8 cellular contexts compared by ENCODE assay signal in the genomic region with DNA sequence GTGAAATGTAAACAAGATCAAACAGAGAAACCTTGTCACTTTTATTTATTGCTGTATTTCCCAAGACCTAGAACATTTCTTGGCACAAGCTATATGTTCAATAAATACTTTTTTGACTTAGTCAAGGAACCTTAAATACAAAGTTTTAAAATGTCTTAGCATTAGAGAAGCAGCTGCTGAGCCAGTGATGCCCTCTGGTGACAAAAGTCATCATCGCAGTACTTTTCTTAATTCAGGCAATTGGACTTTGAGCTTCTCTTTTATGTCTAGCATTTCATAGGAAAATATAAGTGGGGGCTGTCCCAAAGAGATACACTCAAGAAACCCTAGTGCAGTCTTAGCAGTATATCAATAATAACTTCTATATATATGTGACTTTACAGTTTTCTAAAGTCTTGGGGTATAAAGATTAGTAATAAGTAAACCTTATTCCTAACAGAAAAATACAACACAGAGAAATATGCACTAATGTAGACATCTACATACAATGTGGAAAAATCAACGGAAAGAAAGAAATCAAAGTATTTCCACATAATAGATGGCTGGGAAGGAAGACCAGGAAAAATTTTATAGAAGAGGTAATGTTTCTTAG.
DNase-seq lines count a peak whose midpoint lies in the region; ATAC-seq and TF ChIP-seq lines count a peak whose summit lies in the region.

No MANE protein-coding gene starts in this region.

- H3K27me3 ChIP-seq in suprapubic skin (no peaks in the 10 kb centered on the region), uterus (no peaks in the 10 kb centered on the region)

- intact Hi-C loops in left colon (cut with DNase I, micrococcal nuclease) (no loop called here), uterus (cut with DNase I; ENCODE audit: low total_unique reads) (no loop called here)

- no peaks in the 10 kb centered on the region for H3K4me1 ChIP-seq in suprapubic skin
- H3K4me1 ChIP-seq in uterus: no peaks in the 10 kb centered on the region

- TF ChIP-seq CTCF in GM10266 (IDR thresholded peaks at IDR 0.05; ENCODE audit: control insufficient read depth, insufficient read depth, low read depth, missing control alignments): peak; percentile 80
- TF ChIP-seq CTCF in suprapubic skin (IDR thresholded peaks at IDR 0.05): peak; percentile 3 to 48
- peak in 1 of 4 experiments; percentile 10 for TF ChIP-seq CTCF in uterus (IDR thresholded peaks at IDR 0.05)

- H3K27ac ChIP-seq in suprapubic skin (no peak overlapping the region), uterus (no peak overlapping the region)

- no peak for TF ChIP-seq EP300 in suprapubic skin (IDR thresholded peaks at IDR 0.05)

- ATAC-seq in GM21737 (IDR thresholded peaks at IDR 0.05; ENCODE audit: unreplicated experiment): peak; percentile 67
- peak; percentile 61 for ATAC-seq in left colon

- H3K36me3 ChIP-seq in suprapubic skin (no peaks in the 10 kb centered on the region), uterus (no peaks in the 10 kb centered on the region)

- TF ChIP-seq POLR2A in suprapubic skin (IDR thresholded peaks at IDR 0.05): no peak
- no peak for TF ChIP-seq POLR2A in uterus (IDR thresholded peaks at IDR 0.05)

- H3K4me3 ChIP-seq in suprapubic skin (no peak overlapping the region), uterus (no peak overlapping the region)

- DNase-seq in GM10266 (ENCODE audit: extremely low spot score): peak; percentile 20
- peak; percentile 14 for DNase-seq in NCI-H460 (ENCODE audit: extremely low read depth, low read depth)
- peak; percentile 43 for DNase-seq in activated naive CD4-positive, alpha-beta T cell treated with anti-CD3 and anti-CD28 coated beads, Interleukin-2, amount 50 U/mL, for 16 hours
- DNase-seq in left colon: peak in 1 of 2 donors; percentile 23
- DNase-seq in suprapubic skin (ENCODE audit: low spot score in 2 of 2): no peak
- no peak for DNase-seq in uterus
- no peak for DNase-seq in NCI-H2227 treated with DMSO at 0.1 percent for 48 hours (lab: John Stamatoyannopoulos, UW)

- H3K9me3 ChIP-seq in suprapubic skin (no peaks in the 10 kb centered on the region), uterus (no peaks in the 10 kb centered on the region)

- 22% methylated on average over 2 of the region's 2 CpGs for WGBS in suprapubic skin

Comparison
In these comparisons a context has a peak if more than half of its experiments do, and no peak if none do; other contexts are left out.
1. DNase-seq: peak in GM10266 (single experiment), NCI-H460 (single experiment) and activated naive CD4-positive, alpha-beta T cell treated with anti-CD3 and anti-CD28 coated beads, Interleukin-2, amount 50 U/mL, for 16 hours (single experiment); none in suprapubic skin (0 of 2), uterus (0 of 2) and NCI-H2227 treated with DMSO at 0.1 percent for 48 hours (single experiment).